Comparison of ENCODE assay signal across 3 cellular contexts in genomic region chr7:37105762-37106161, GRCh38.
TF ChIP-seq lines count a peak whose summit lies in the region.

No MANE protein-coding gene starts in this region.

TF ChIP-seq in HepG2, 621 proteins besides CTCF, POLR2A, EP300 and RAD21 (continued from another document):
- TF ChIP-seq CEBPB (IDR thresholded peaks at IDR 0.05; ENCODE audit: borderline replicate concordance, low read depth, low read length), result peak; percentile 69; the same call in 1 of the 2 replicates
- no peak for TF ChIP-seq ZNF713 (CRISPR knock-in tag; IDR thresholded peaks at IDR 0.05)

TF ChIP-seq in K562, 482 proteins besides CTCF, POLR2A, EP300 and RAD21:
- peak; percentile 50; the same call in 1 of the 2 replicates for TF ChIP-seq CEBPB (tag; IDR thresholded peaks at IDR 0.05)
- no peak for TF ChIP-seq TEAD1 (CRISPR knock-in tag; IDR thresholded peaks at IDR 0.05)
- no peak for TF ChIP-seq PURB (CRISPR knock-in tag; IDR thresholded peaks at IDR 0.05; ENCODE audit: low read depth)
- no peak for TF ChIP-seq CEBPG (CRISPR knock-in tag; IDR thresholded peaks at IDR 0.05)
- 0 out of 4 replicates have a peak, but pooled peaks of 1 of the 2 experiments have one; percentile 33 for TF ChIP-seq CEBPG (tag; conservative IDR thresholded peaks at IDR 0.05 in 1 of 2, IDR thresholded peaks at IDR 0.05 in 1 of 2)

TF ChIP-seq in WTC11, 78 proteins besides CTCF, POLR2A, EP300 and RAD21:
- no peak for TF ChIP-seq ATF3 (CRISPR knock-in tag; conservative IDR thresholded peaks at IDR 0.05)
- TF ChIP-seq PRRX2 (CRISPR knock-in tag; IDR thresholded peaks at IDR 0.05), result no peak
- TF ChIP-seq GABPB1 (CRISPR knock-in tag; IDR thresholded peaks at IDR 0.05), result no peak
- TF ChIP-seq ARID4B (CRISPR knock-in tag; IDR thresholded peaks at IDR 0.05; ENCODE audit: borderline replicate concordance), result no peak
- TF ChIP-seq HMGXB4 (CRISPR knock-in tag; IDR thresholded peaks at IDR 0.05), result no peak
- TF ChIP-seq NFATC4 (CRISPR knock-in tag; IDR thresholded peaks at IDR 0.05), result no peak
- TF ChIP-seq ZNF512 (CRISPR knock-in tag; IDR thresholded peaks at IDR 0.05; ENCODE audit: borderline replicate concordance), result no peak
- TF ChIP-seq IRF2 (CRISPR knock-in tag; IDR thresholded peaks at IDR 0.05; ENCODE audit: borderline replicate concordance, low read depth), result no peak
- no peak for TF ChIP-seq IRF1 (CRISPR knock-in tag; IDR thresholded peaks at IDR 0.05)
- no peak for TF ChIP-seq ZSCAN18 (CRISPR knock-in tag; IDR thresholded peaks at IDR 0.05)
- no peak for TF ChIP-seq GTF2I (CRISPR knock-in tag; conservative IDR thresholded peaks at IDR 0.05)
- TF ChIP-seq ZNF138 (CRISPR knock-in tag; conservative IDR thresholded peaks at IDR 0.05), result no peak
